Comparison of ENCODE assay signal across 1 cellular context in the genomic region with DNA sequence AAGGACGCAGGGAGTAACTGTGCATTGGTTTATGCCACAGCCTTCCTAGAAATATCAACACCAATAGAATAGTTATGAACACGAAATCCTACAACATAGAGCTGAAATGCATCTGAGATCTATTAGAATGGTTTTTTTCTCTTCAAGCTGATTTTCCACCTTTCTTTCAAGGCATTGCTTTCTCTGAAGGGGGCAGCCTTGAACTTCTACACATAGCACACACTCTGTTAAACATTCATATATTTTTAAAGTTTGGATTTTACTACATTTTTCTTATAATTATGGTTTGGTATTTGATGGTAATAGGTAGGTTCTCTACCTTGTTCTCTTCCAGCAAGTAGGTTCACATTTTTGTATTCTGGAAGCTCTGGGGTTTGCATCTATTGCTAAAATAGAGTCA.
TF ChIP-seq lines count a peak whose summit lies in the region.

No MANE protein-coding gene starts in this region.

TF ChIP-seq in GM23338, 12 proteins besides CTCF, POLR2A, EP300 and RAD21 (continued from another document):
- TF ChIP-seq, protein P1, sequence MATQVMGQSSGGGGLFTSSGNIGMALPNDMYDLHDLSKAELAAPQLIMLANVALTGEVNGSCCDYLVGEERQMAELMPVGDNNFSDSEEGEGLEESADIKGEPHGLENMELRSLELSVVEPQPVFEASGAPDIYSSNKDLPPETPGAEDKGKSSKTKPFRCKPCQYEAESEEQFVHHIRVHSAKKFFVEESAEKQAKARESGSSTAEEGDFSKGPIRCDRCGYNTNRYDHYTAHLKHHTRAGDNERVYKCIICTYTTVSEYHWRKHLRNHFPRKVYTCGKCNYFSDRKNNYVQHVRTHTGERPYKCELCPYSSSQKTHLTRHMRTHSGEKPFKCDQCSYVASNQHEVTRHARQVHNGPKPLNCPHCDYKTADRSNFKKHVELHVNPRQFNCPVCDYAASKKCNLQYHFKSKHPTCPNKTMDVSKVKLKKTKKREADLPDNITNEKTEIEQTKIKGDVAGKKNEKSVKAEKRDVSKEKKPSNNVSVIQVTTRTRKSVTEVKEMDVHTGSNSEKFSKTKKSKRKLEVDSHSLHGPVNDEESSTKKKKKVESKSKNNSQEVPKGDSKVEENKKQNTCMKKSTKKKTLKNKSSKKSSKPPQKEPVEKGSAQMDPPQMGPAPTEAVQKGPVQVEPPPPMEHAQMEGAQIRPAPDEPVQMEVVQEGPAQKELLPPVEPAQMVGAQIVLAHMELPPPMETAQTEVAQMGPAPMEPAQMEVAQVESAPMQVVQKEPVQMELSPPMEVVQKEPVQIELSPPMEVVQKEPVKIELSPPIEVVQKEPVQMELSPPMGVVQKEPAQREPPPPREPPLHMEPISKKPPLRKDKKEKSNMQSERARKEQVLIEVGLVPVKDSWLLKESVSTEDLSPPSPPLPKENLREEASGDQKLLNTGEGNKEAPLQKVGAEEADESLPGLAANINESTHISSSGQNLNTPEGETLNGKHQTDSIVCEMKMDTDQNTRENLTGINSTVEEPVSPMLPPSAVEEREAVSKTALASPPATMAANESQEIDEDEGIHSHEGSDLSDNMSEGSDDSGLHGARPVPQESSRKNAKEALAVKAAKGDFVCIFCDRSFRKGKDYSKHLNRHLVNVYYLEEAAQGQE (IDR thresholded peaks at IDR 0.05; ENCODE audit: unreplicated experiment), result no peak
- TF ChIP-seq, protein P2, sequence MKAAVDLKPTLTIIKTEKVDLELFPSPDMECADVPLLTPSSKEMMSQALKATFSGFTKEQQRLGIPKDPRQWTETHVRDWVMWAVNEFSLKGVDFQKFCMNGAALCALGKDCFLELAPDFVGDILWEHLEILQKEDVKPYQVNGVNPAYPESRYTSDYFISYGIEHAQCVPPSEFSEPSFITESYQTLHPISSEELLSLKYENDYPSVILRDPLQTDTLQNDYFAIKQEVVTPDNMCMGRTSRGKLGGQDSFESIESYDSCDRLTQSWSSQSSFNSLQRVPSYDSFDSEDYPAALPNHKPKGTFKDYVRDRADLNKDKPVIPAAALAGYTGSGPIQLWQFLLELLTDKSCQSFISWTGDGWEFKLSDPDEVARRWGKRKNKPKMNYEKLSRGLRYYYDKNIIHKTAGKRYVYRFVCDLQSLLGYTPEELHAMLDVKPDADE (IDR thresholded peaks at IDR 0.05), result no peak
- no peak for TF ChIP-seq JUNB (IDR thresholded peaks at IDR 0.05; ENCODE audit: unreplicated experiment)
TF ChIP-seq in GM23338: peak in this region for 0.
